ENCODE assay signal across 5 cellular contexts in the genomic region with DNA sequence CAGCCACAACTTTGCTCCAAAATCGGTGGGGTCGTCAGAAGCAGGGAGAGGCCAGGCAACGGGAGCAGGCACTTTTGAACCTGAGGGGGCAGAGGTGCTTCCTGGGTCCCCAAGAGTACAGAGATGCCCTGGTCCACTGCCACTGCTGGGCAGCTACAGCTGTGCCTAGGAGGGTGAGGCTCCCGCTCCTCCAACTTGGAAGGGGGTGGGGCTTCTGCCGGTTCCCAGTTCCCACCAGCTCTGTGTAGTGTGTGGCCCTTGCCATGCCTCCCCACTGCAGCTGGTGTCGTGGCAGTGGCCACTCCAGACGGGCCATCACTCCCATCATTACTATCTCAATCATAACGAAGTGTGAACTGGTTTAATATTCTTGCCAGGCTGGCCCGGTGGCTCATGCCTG.
"Had no signal": no experiment of that assay in that cellular context is flagged by ENCODE, and none has a peak within 500 bp of the region (broad histone marks: within the 10 kb centered on the region; RNA-seq: fewer than 3 reads in every experiment).

No MANE protein-coding gene starts in this region.

- DNase-seq: H9, HCEC 1CT, IMR-90 had no signal

- H2AFZ ChIP-seq: GM23338 had no signal

- H3K4me2 ChIP-seq: GM23338 had no signal

- ATAC-seq: GM23338, K562 had no signal

- H3K4me3 ChIP-seq: GM23338, K562 had no signal
